In genomic region chr20:61909821-61910220, GRCh38 we compare ENCODE assay signal across 28 cellular contexts.
"Had no signal": no experiment of that assay in that cellular context is flagged by ENCODE, and none has a peak within 500 bp of the region (broad histone marks: within the 10 kb centered on the region; RNA-seq: fewer than 3 reads in every experiment).

No MANE protein-coding gene starts in this region.

- DNase-seq: activated CD4-positive, alpha-beta memory T cell treated with anti-CD3 and anti-CD28 coated beads, Interleukin-2, amount 10 ng/mL, durations not matched to agents 7 days and 5 days; activated CD4-positive, alpha-beta T cell treated with anti-CD3 and anti-CD28 coated beads for 1 hour; activated CD4-positive, alpha-beta T cell treated with anti-CD3 and anti-CD28 coated beads for 4 hours; activated CD4-positive, alpha-beta T cell treated with anti-CD3 and anti-CD28 coated beads, Interleukin-2, amount 10 ng/mL, durations not matched to agents 7 days and 5 days; activated CD4-positive, alpha-beta T cell treated with anti-CD3 and anti-CD28 coated beads, Interleukin-2, amount 50 U/mL, for 4 hours; activated CD8-positive, alpha-beta memory T cell treated with anti-CD3 and anti-CD28 coated beads, Interleukin-2, amount 50 U/mL, for 48 hours; activated gamma-delta T cell; activated naive CD4-positive, alpha-beta T cell; activated naive CD4-positive, alpha-beta T cell treated with anti-CD3 and anti-CD28 coated beads, Interleukin-2, amount 10 ng/mL, durations not matched to agents 7 days and 5 days; activated naive CD8-positive, alpha-beta T cell treated with anti-CD3 and anti-CD28 coated beads, Interleukin-2, amount 10 ng/mL, durations not matched to agents 7 days and 5 days; activated T-cell treated with anti-CD3 and anti-CD28 coated beads for 4 hours; activated T-cell treated with anti-CD3 and anti-CD28 coated beads, Interleukin-2, amount 50 U/mL, for 24 hours; activated T-cell treated with anti-CD3 and anti-CD28 coated beads, Interleukin-2, amount 50 U/mL, for 72 hours; dorsolateral prefrontal cortex; effector memory CD4-positive, alpha-beta T cell; endodermal cell; erythroblast; esophagus squamous epithelium; foreskin melanocyte; head of caudate nucleus; T-helper 2 cell had no signal

- H3K36me3 ChIP-seq: ascending aorta, breast epithelium, cardiac muscle cell, esophagus squamous epithelium, gastroesophageal sphincter had no signal

- ATAC-seq: activated naive CD4-positive, alpha-beta T cell treated with anti-CD3 and anti-CD28 coated beads, Interleukin-2, amount 50 U/mL, for 72 hours; activated T-cell treated with anti-CD3 and anti-CD28 coated beads, Interleukin-2, amount 50 U/mL, for 72 hours; gastroesophageal sphincter; WTC11 had no signal

- H3K9me3 ChIP-seq: esophagus squamous epithelium had no signal

- H3K4me3 ChIP-seq: ascending aorta, breast epithelium, cardiac muscle cell, coronary artery, dorsolateral prefrontal cortex, esophagus squamous epithelium, gastroesophageal sphincter had no signal

- H3K27me3 ChIP-seq: ascending aorta, breast epithelium, cardiac muscle cell, dorsolateral prefrontal cortex had no signal

- H3K4me1 ChIP-seq: ascending aorta, breast epithelium, esophagus squamous epithelium, gastroesophageal sphincter had no signal

- H3K27ac ChIP-seq: ascending aorta, breast epithelium, cardiac muscle cell, coronary artery, dorsolateral prefrontal cortex, esophagus squamous epithelium, gastroesophageal sphincter had no signal
